17 cellular contexts compared by ENCODE assay signal in genomic region chr14:95465936-95466335, GRCh38. TPM values are rescaled to one million over a fixed set of nuclear protein-coding genes. Genes with fewer than 3 reads are reported as not detected.
DNase-seq lines count a peak whose midpoint lies in the region; ATAC-seq, FAIRE-seq and TF ChIP-seq lines count a peak whose summit lies in the region.
"Had no signal": no experiment of that assay in that cellular context is flagged by ENCODE, and none has a peak within 500 bp of the region (broad histone marks: within the 10 kb centered on the region; RNA-seq: fewer than 3 reads in every experiment).

No MANE protein-coding gene starts in this region.

- H3K4me2 ChIP-seq in KMS-11 = no peak overlapping the region; the same call in 1 of the 2 replicates

- no peak overlapping the region for H3K4me3 ChIP-seq in left ventricle myocardium inferior
- no peak overlapping the region for H3K4me3 ChIP-seq in KMS-11 (IDR thresholded peaks at IDR 0.05; ENCODE audit: insufficient read depth, low read depth, low read length)
- no peak overlapping the region for H3K4me3 ChIP-seq in kidney (ENCODE audit: low read length in 2 of 2)
- no peak overlapping the region for H3K4me3 ChIP-seq in subcutaneous abdominal adipose tissue (ENCODE audit: low read depth in 1 of 5, low read length in 5 of 5)

- H3K4me1 ChIP-seq in left ventricle myocardium inferior = peaks cover 72% of the 10 kb centered on the region
- H3K4me1 ChIP-seq in KMS-11 (ENCODE audit: low read depth, poor library complexity, severe bottlenecking) = peaks cover 56% of the 10 kb centered on the region
- peaks cover 3 to 10% of the 10 kb centered on the region in 2 donors for H3K4me1 ChIP-seq in kidney (ENCODE audit: control insufficient read depth in 1 of 2, insufficient read depth in 1 of 2, low read depth in 1 of 2, low read length in 2 of 2)
- peaks cover 10 to 77% (median 61%) of the 10 kb centered on the region in 5 donors for H3K4me1 ChIP-seq in subcutaneous abdominal adipose tissue (ENCODE audit: control insufficient read depth in 5 of 5, insufficient read depth in 5 of 5, low read length in 5 of 5)

- no peak for TF ChIP-seq CTCF in left ventricle myocardium inferior (IDR thresholded peaks at IDR 0.05; ENCODE audit: borderline replicate concordance)
- no peak for TF ChIP-seq CTCF in KMS-11 (conservative IDR thresholded peaks at IDR 0.05; ENCODE audit: low read depth, low read length)
- no peak for TF ChIP-seq CTCF in kidney (IDR thresholded peaks at IDR 0.05; ENCODE audit: borderline replicate concordance, extremely low read depth, insufficient read depth)

- H3K36me3 ChIP-seq in left ventricle myocardium inferior (peaks cover 24% of the 10 kb centered on the region), KMS-11 (ENCODE audit: insufficient read depth) (no peaks in the 10 kb centered on the region), kidney (ENCODE audit: control insufficient read depth in 1 of 2, insufficient read depth in 2 of 2, low read length in 2 of 2) (no peaks in the 10 kb centered on the region), subcutaneous abdominal adipose tissue (ENCODE audit: control insufficient read depth in 5 of 5, insufficient read depth in 5 of 5, low read length in 5 of 5) (peaks cover 0 to 79% (median 60%) of the 10 kb centered on the region in 5 donors)

- H4K20me1 ChIP-seq in KMS-11 (ENCODE audit: insufficient read depth) = no peaks in the 10 kb centered on the region

- H3K27me3 ChIP-seq in left ventricle myocardium inferior (ENCODE audit: low read depth) (no peaks in the 10 kb centered on the region), KMS-11 (ENCODE audit: insufficient read depth, low read depth) (no peaks in the 10 kb centered on the region), subcutaneous abdominal adipose tissue (ENCODE audit: control insufficient read depth in 5 of 5, insufficient read depth in 4 of 5, low read length in 5 of 5) (no peaks in the 10 kb centered on the region)

- H3K9me3 ChIP-seq in left ventricle myocardium inferior (replicated peaks) (no peaks in the 10 kb centered on the region), kidney (ENCODE audit: control insufficient read depth in 1 of 2, low read length in 2 of 2) (no peaks in the 10 kb centered on the region), subcutaneous abdominal adipose tissue (ENCODE audit: control insufficient read depth in 5 of 5, low read length in 5 of 5) (no peaks in the 10 kb centered on the region)

- H3K9ac ChIP-seq in KMS-11 (no peak overlapping the region), kidney (ENCODE audit: low read length in 2 of 2) (no peak overlapping the region), subcutaneous abdominal adipose tissue (ENCODE audit: low read length in 5 of 5) (no peak overlapping the region)

- no peaks in the 10 kb centered on the region for H3K79me2 ChIP-seq in KMS-11 (ENCODE audit: insufficient read depth, low read depth)

- H3K27ac ChIP-seq in left ventricle myocardium inferior (replicated peaks) = peak overlapping the region; percentile 70
- peak overlapping the region; percentile 22; the same call in 1 of the 2 replicates for H3K27ac ChIP-seq in KMS-11
- no peak overlapping the region for H3K27ac ChIP-seq in kidney (ENCODE audit: low read depth in 2 of 2, low read length in 2 of 2)
- H3K27ac ChIP-seq in subcutaneous abdominal adipose tissue (ENCODE audit: low read depth, low read length) = peak overlapping the region; percentile 90
- H3K27ac ChIP-seq: HL-60 had no signal

- no peak overlapping the region for H2AFZ ChIP-seq in KMS-11 (ENCODE audit: low read depth)

- intact Hi-C loops in left ventricle myocardium inferior (cut with micrococcal nuclease) = no loop called here
- intact Hi-C loops in left ventricle myocardium superior (cut with micrococcal nuclease) = no loop called here
- intact Hi-C loops in kidney (cut with DNase I) = no loop called here

- FAIRE-seq in kidney (lab: Jason Lieb, UNC) = no peak
- FAIRE-seq: H54 had no signal

- ATAC-seq in left ventricle myocardium superior = no peak
- ATAC-seq in GM19351 (IDR thresholded peaks at IDR 0.05; ENCODE audit: unreplicated experiment) = no peak
- no peak for ATAC-seq in SK-N-SH treated with all-trans-retinoic acid at 6 μM for 48 hours
- ATAC-seq: Panc1, Right ventricle myocardium inferior had no signal

- DNase-seq in left ventricle myocardium inferior = no peak
- no peak for DNase-seq in left ventricle myocardium superior
- DNase-seq in kidney = peak; percentile 64
- no peak for DNase-seq in HT-29 (ENCODE audit: low spot score)
- DNase-seq: ACHN, COR-L47, KBM-7, NCI-H1105, NCI-H1694 treated with DMSO at 0.1 percent for 48 hours had no signal

TF ChIP-seq in SK-N-SH treated with all-trans-retinoic acid at 6 μM for 48 hours, 23 proteins besides CTCF, POLR2A, EP300 and RAD21:
- TF ChIP-seq TOX (CRISPR knock-in tag; IDR thresholded peaks at IDR 0.05; ENCODE audit: borderline replicate concordance) (no peak), PPARA (CRISPR knock-in tag; IDR thresholded peaks at IDR 0.05; ENCODE audit: borderline replicate concordance) (no peak), CREB5 (CRISPR knock-in tag; IDR thresholded peaks at IDR 0.05; ENCODE audit: low read depth) (no peak), TCF4 (CRISPR knock-in tag; IDR thresholded peaks at IDR 0.05; ENCODE audit: borderline replicate concordance) (no peak), TSHZ2 (CRISPR knock-in tag; IDR thresholded peaks at IDR 0.05) (no peak), ZC3H10 (CRISPR knock-in tag; IDR thresholded peaks at IDR 0.05) (no peak), ESRRG (CRISPR knock-in tag; IDR thresholded peaks at IDR 0.05) (no peak), ZNF565 (CRISPR knock-in tag; conservative IDR thresholded peaks at IDR 0.05; ENCODE audit: low read depth) (no peak), OSR1 (CRISPR knock-in tag; IDR thresholded peaks at IDR 0.05) (no peak), ZNF8 (CRISPR knock-in tag; IDR thresholded peaks at IDR 0.05) (no peak)
- TF ChIP-seq, protein P1, sequence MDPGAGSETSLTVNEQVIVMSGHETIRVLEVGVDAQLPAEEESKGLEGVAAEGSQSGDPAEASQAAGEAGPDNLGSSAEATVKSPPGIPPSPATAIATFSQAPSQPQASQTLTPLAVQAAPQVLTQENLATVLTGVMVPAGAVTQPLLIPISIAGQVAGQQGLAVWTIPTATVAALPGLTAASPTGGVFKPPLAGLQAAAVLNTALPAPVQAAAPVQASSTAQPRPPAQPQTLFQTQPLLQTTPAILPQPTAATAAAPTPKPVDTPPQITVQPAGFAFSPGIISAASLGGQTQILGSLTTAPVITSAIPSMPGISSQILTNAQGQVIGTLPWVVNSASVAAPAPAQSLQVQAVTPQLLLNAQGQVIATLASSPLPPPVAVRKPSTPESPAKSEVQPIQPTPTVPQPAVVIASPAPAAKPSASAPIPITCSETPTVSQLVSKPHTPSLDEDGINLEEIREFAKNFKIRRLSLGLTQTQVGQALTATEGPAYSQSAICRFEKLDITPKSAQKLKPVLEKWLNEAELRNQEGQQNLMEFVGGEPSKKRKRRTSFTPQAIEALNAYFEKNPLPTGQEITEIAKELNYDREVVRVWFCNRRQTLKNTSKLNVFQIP (CRISPR knock-in tag; IDR thresholded peaks at IDR 0.05; ENCODE audit: borderline replicate concordance, low read depth) = no peak

RNA-seq across cellular contexts. Expression of gene SYNE3, which starts 50.5 kb away (rescaled TPM):
- total RNA-seq in left ventricle myocardium inferior (11.3 TPM), left ventricle myocardium superior (12.2 TPM), kidney (18.5 TPM)
- 0.54 TPM for polyA plus RNA-seq in kidney (ENCODE audit: insufficient read depth, low read depth, low replicate concordance)
- not detected in 2 replicates for total RNA-seq in HT-29 (2014; rRNA removed; shearing (Covaris generic))

Comparison
In these comparisons a context has a peak if more than half of its experiments do, and no peak if none do; other contexts are left out.
1. H3K27ac ChIP-seq: peak in left ventricle myocardium inferior (single experiment), KMS-11 (single experiment) and subcutaneous abdominal adipose tissue (single experiment); none in kidney (0 of 2).
2. RNA of gene SYNE3, which starts 50.5 kb away (total RNA-seq): 18.5 TPM in kidney (single experiment), 12.2 TPM in left ventricle myocardium superior (single experiment) and 11.3 TPM in left ventricle myocardium inferior (single experiment); not detected in HT-29; every median in the first group is over 10 times any median in the second.